In the genomic region with DNA sequence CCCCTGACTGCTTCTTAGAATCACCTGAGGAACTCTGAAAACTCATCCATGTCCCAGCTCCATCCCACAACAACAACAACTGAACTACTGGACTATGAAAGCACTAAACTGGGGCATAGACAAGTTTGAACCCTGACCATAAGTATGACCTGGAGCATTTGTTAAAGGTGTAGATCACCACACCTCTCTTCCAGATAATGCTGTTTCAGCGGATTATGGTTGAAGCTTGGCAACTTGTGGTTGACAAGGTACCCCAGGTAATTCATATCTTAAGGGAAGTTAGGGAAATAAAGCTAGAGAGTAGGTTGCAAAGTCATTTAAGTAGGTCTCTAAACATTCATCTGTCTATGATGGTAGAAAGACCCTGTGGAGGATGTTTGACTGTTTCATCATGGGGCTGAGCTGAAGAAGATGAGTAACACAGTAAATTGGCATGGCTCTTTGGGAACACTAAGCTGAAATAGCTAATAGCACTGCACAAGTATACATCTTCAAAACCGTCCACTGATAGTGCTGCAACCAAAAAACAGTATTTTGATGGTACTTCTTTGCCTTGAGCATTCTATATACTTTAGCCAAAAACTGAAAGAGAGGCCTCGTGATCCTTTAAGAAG, we compare ENCODE assay signal across 22 cellular contexts.
DNase-seq lines count a peak whose midpoint lies in the region; ATAC-seq, FAIRE-seq and TF ChIP-seq lines count a peak whose summit lies in the region.
"Had no signal": no experiment of that assay in that cellular context is flagged by ENCODE, and none has a peak within 500 bp of the region (broad histone marks: within the 10 kb centered on the region; RNA-seq: fewer than 3 reads in every experiment).

No MANE protein-coding gene starts in this region.

- peaks cover 3% of the 10 kb centered on the region for H3K9me3 ChIP-seq in IMR-90 (ENCODE audit: control insufficient read depth, insufficient read depth, low read length)
- no peaks in the 10 kb centered on the region for H3K9me3 ChIP-seq in keratinocyte (ENCODE audit: control insufficient read depth, low read depth, low read length)
- H3K9me3 ChIP-seq: BE2C, HAP-1 had no signal

- H2BK15ac ChIP-seq in IMR-90 (ENCODE audit: low read depth, low read length) = no peak overlapping the region

- no peaks in the 10 kb centered on the region for H4K20me1 ChIP-seq in IMR-90 (ENCODE audit: insufficient read depth, low read length)
- no peaks in the 10 kb centered on the region for H4K20me1 ChIP-seq in keratinocyte (ENCODE audit: control insufficient read depth, extremely low read depth, insufficient read depth, low read length)
- H4K20me1 ChIP-seq: BLaER1 treated with 17β-estradiol and CSF1 and Interleukin-3, amounts not matched to agents 10 nM and 100 nM had no signal

- H4K8ac ChIP-seq in IMR-90 (ENCODE audit: low read depth in 2 of 2, low read length in 2 of 2) = no peak overlapping the region

- no peak overlapping the region for H3K14ac ChIP-seq in IMR-90 (replicated peaks; ENCODE audit: low read depth, low read length)

- no peak for TF ChIP-seq POLR2A in IMR-90 (IDR thresholded peaks at IDR 0.05; ENCODE audit: low read depth, low read length)

- H4K5ac ChIP-seq in IMR-90 (ENCODE audit: low read depth, low read length) = no peak overlapping the region

- in situ Hi-C loops in IMR-90 (cut with MboI; ENCODE audit: low sequenced_read_pairs) = no loop called here

- H3K23ac ChIP-seq in IMR-90 (ENCODE audit: low read depth, low read length) = no peak overlapping the region

- no peak overlapping the region for H3K4ac ChIP-seq in IMR-90 (ENCODE audit: low read depth, low read length)

- BruUV-seq in IMR-90 (replicated peaks; lab: Mats Ljungman, UMichigan) = no TSS peak

- H2BK5ac ChIP-seq in IMR-90 (ENCODE audit: low read depth, low read length, poor library complexity, severe bottlenecking) = no peak overlapping the region

- ATAC-seq in IMR-90 (ENCODE audit: low read depth) (no peak), HG03039 (IDR thresholded peaks at IDR 0.05; ENCODE audit: unreplicated experiment) (no peak)

- no peak overlapping the region for H2AK9ac ChIP-seq in IMR-90 (replicated peaks; ENCODE audit: low read depth, low read length, poor library complexity)

- H3K27ac ChIP-seq in IMR-90 (ENCODE audit: insufficient read depth, low read length) (no peak overlapping the region), keratinocyte (ENCODE audit: control insufficient read depth, insufficient read depth, low read length) (no peak overlapping the region)
- H3K27ac ChIP-seq: BLaER1 treated with 17β-estradiol and CSF1 and Interleukin-3, amounts not matched to agents 10 nM and 100 nM had no signal

- H3K79me1 ChIP-seq in IMR-90 (ENCODE audit: low read depth in 1 of 2, low read length in 2 of 2) = no peaks in the 10 kb centered on the region

- no peak overlapping the region for H2AK5ac ChIP-seq in IMR-90 (ENCODE audit: low read depth, low read length)

- H3K36me3 ChIP-seq in IMR-90 (ENCODE audit: control insufficient read depth, insufficient read depth, low read length) = no peaks in the 10 kb centered on the region
- no peaks in the 10 kb centered on the region for H3K36me3 ChIP-seq in bronchial epithelial cell (ENCODE audit: control insufficient read depth, insufficient read depth, low read length)
- no peaks in the 10 kb centered on the region for H3K36me3 ChIP-seq in keratinocyte (ENCODE audit: control insufficient read depth in 2 of 2, extremely low read depth in 1 of 2, insufficient read depth in 2 of 2, low read length in 2 of 2)
- H3K36me3 ChIP-seq: BE2C; BLaER1 treated with 17β-estradiol and CSF1 and Interleukin-3, amounts not matched to agents 10 nM and 100 nM; HAP-1 had no signal

- H2BK20ac ChIP-seq in IMR-90 (ENCODE audit: low read depth, low read length) = no peak overlapping the region

- TF ChIP-seq RAD21 in IMR-90 (IDR thresholded peaks at IDR 0.05; ENCODE audit: low read length) = no peak

- H3K9me1 ChIP-seq in IMR-90 (ENCODE audit: insufficient read depth, low read length) (no peaks in the 10 kb centered on the region), keratinocyte (ENCODE audit: control insufficient read depth, extremely low read depth, insufficient read depth, low read length) (no peaks in the 10 kb centered on the region)

- H2AFZ ChIP-seq in IMR-90 (replicated peaks; ENCODE audit: low read length, poor library complexity) = no peak overlapping the region
- H2AFZ ChIP-seq in keratinocyte (ENCODE audit: control insufficient read depth, low read length) = no peak overlapping the region

- no peak overlapping the region for H2BK120ac ChIP-seq in IMR-90 (ENCODE audit: low read depth, low read length)

- CTCF ChIA-PET in IMR-90 (lab: Yijun Ruan, JAX) = no interaction called here

- H3K56ac ChIP-seq in IMR-90 (ENCODE audit: extremely low read depth, insufficient read depth, low read length) = no peak overlapping the region

- H3K4me1 ChIP-seq in IMR-90 (ENCODE audit: control insufficient read depth, insufficient read depth, low read length) (peaks cover 2% of the 10 kb centered on the region; the same call in 1 of the 2 replicates), keratinocyte (ENCODE audit: control insufficient read depth, extremely low read depth, insufficient read depth, low read length) (peaks cover 8% of the 10 kb centered on the region)
- H3K4me1 ChIP-seq: BE2C, HAP-1 had no signal

- peak; percentile 58 for FAIRE-seq in bronchial epithelial cell (lab: Jason Lieb, UNC)
- FAIRE-seq in keratinocyte (lab: Jason Lieb, UNC) = peak; percentile 29
- FAIRE-seq: GM12891, GM18507, H54 had no signal

- intact Hi-C loops in IMR-90 (cut with micrococcal nuclease) = no loop called here

- H3K4me2 ChIP-seq in IMR-90 (ENCODE audit: low read depth, low read length) (no peak overlapping the region), keratinocyte (ENCODE audit: control insufficient read depth, extremely low read depth, insufficient read depth, low read depth, low read length) (no peak overlapping the region)
- H3K4me2 ChIP-seq: BLaER1 treated with 17β-estradiol and CSF1 and Interleukin-3, amounts not matched to agents 10 nM and 100 nM had no signal

- H4K91ac ChIP-seq in IMR-90 (ENCODE audit: insufficient read depth, low read depth, low read length) = no peak overlapping the region

- H3K27me3 ChIP-seq in IMR-90 (ENCODE audit: control insufficient read depth, insufficient read depth, low read length) (peaks cover 6% of the 10 kb centered on the region), bronchial epithelial cell (ENCODE audit: control insufficient read depth, insufficient read depth, low read length) (no peaks in the 10 kb centered on the region), keratinocyte (ENCODE audit: control insufficient read depth, extremely low read depth, insufficient read depth, low read length) (no peaks in the 10 kb centered on the region)
- H3K27me3 ChIP-seq: BLaER1 treated with 17β-estradiol and CSF1 and Interleukin-3, amounts not matched to agents 10 nM and 100 nM had no signal

- TF ChIP-seq CTCF in AG10803 (conservative IDR thresholded peaks at IDR 0.05; ENCODE audit: low read length) = no peak
- TF ChIP-seq CTCF in IMR-90 (conservative IDR thresholded peaks at IDR 0.05; ENCODE audit: low read depth, low read length) = no peak
- TF ChIP-seq CTCF in bronchial epithelial cell (IDR thresholded peaks at IDR 0.05; ENCODE audit: insufficient read depth, low read length, severe bottlenecking) = no peak
- no peak for TF ChIP-seq CTCF in keratinocyte (optimal IDR thresholded peaks at IDR 0.05 in 1 of 3, IDR thresholded peaks at IDR 0.05 in 1 of 3, conservative IDR thresholded peaks at IDR 0.05 in 1 of 3; ENCODE audit: extremely low read depth in 1 of 3, insufficient read depth in 2 of 3, low read length in 3 of 3)

- WGBS in IMR-90 (ENCODE audit: extremely low coverage in 2 of 2, insufficient read length in 1 of 2), 2 experiments = no CpG with 5 or more reads among the region's 3 CpGs

- dilution Hi-C loops in IMR-90 (cut with HindIII; ENCODE audit: low sequenced_read_pairs, unreplicated experiment) (no loop called here), keratinocyte (cut with MboI; ENCODE audit: extremely low pct_ligation_motif_present, low sequenced_read_pairs) (no loop called here)

- H3K79me2 ChIP-seq in keratinocyte (ENCODE audit: control insufficient read depth, insufficient read depth, low read length) = no peaks in the 10 kb centered on the region

- POLR2A ChIA-PET in IMR-90 (lab: Charles Lee; ENCODE audit: unreplicated experiment) = no interaction called here

- DNase-seq in AG10803 (ENCODE audit: low read depth) (peak; percentile 32), IMR-90 (peak; percentile 48), bronchial epithelial cell (ENCODE audit: low read depth) (no peak), keratinocyte (ENCODE audit: low read depth, low spot score) (no peak), NCI-H1092 (lab: John Stamatoyannopoulos, UW) (no peak), HuH-7.5 (ENCODE audit: low spot score) (no peak)
- DNase-seq in stimulated activated CD4-positive, alpha-beta T cell treated with anti-CD3 and anti-CD28 coated beads, Interleukin-12 subunit alpha, Interleukin-12 subunit beta, amount 100 ng/mL, for 4 hours = no peak
- DNase-seq: AML-193; BE2C; CD4-positive, alpha-beta T cell; CD8-positive, alpha-beta memory T cell; DMS53; DMS79 treated with DMSO at 0.1 percent for 48 hours; GF-D8; GOT3; HFFc6 had no signal

- H3K9ac ChIP-seq in IMR-90 (ENCODE audit: low read depth, low read length) (no peak overlapping the region), keratinocyte (ENCODE audit: control insufficient read depth, extremely low read depth, insufficient read depth, low read length) (no peak overlapping the region)
- H3K9ac ChIP-seq: BLaER1 treated with 17β-estradiol and CSF1 and Interleukin-3, amounts not matched to agents 10 nM and 100 nM had no signal

- H3K18ac ChIP-seq in IMR-90 (ENCODE audit: low read depth, low read length) = no peak overlapping the region

- H3K4me3 ChIP-seq in AG10803 (ENCODE audit: low read length) = no peak overlapping the region
- H3K4me3 ChIP-seq in IMR-90 (ENCODE audit: insufficient read depth, low read depth, low read length) = no peak overlapping the region
- no peak overlapping the region for H3K4me3 ChIP-seq in bronchial epithelial cell (ENCODE audit: low read depth, low read length)
- H3K4me3 ChIP-seq in keratinocyte (ENCODE audit: control insufficient read depth in 2 of 3, extremely low read depth in 1 of 3, insufficient read depth in 2 of 3, low read depth in 1 of 3, low read length in 3 of 3) = no peak overlapping the region
- H3K4me3 ChIP-seq: BLaER1 treated with 17β-estradiol and CSF1 and Interleukin-3, amounts not matched to agents 10 nM and 100 nM; HAP-1 had no signal

TF ChIP-seq in IMR-90, 13 proteins besides CTCF, POLR2A, EP300 and RAD21 (continues in another document):
- TF ChIP-seq MXI1 (IDR thresholded peaks at IDR 0.05; ENCODE audit: borderline replicate concordance, low read depth, low read length) = no peak

Comparison
In these comparisons a context has a peak if more than half of its experiments do, and no peak if none do; other contexts are left out.
1. DNase-seq: peak in AG10803 (single experiment) and IMR-90 (single experiment); none in bronchial epithelial cell (single experiment), keratinocyte (single experiment), NCI-H1092 (single experiment), stimulated activated CD4-positive, alpha-beta T cell treated with anti-CD3 and anti-CD28 coated beads, Interleukin-12 subunit alpha, Interleukin-12 subunit beta, amount 100 ng/mL, for 4 hours (single experiment) and HuH-7.5 (single experiment).